7 cellular contexts compared by ENCODE assay signal in the genomic region with DNA sequence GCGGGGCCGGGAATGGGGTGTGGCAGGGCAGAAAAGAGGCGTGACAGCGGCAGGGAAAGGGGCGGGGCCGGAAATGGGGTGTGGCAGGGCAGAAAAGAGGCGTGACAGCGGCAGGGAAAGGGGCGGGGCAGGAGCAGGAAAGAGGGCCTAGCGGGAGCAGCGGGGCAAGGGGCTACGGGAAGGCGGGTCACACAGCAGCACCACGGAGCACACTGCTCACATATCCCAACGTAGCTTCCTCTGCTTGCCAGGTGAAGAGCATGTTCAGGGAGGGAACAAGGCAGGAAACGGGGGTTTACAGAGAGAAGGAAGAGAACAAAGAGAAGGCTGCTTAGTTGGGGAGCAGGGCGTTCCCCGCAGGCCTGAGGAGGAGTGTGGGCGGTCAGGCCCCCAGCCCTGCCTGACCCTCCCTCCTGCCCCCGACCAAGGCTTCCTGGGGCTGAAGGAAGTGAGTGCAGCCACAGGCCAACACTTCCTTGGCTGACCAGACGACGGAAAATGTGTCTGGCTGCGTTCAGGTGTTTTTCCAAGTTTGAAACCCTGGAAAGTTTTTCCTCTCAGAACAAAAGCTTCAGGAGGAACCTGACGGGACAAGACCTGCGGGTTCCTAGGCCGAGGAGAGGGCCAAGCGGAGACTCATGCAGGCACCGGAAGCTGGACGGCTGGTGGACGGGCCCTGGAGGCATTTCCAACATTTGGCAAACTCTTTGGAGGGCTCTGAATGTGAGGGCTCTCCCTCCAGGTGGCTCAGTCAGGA. TPM values are rescaled to one million over a fixed set of nuclear protein-coding genes. Genes with fewer than 3 reads are reported as not detected.
DNase-seq lines count a peak whose midpoint lies in the region; ATAC-seq and TF ChIP-seq lines count a peak whose summit lies in the region.

No MANE protein-coding gene starts in this region.

- H3K4me3 ChIP-seq in H7 (ENCODE audit: insufficient read depth, low read depth, low read length) (peak overlapping the region; percentile 21), choroid plexus epithelial cell (ENCODE audit: low read depth, low read length) (no peak overlapping the region)
- H3K4me3 ChIP-seq in naive thymus-derived CD4-positive, alpha-beta T cell (ENCODE audit: low read length), result no peak overlapping the region

- H3K27me3 Mint-ChIP-seq in naive thymus-derived CD4-positive, alpha-beta T cell, result no peaks in the 10 kb centered on the region

- H3K36me3 Mint-ChIP-seq in naive thymus-derived CD4-positive, alpha-beta T cell, result peaks cover 0 to 16% (median 0%) of the 10 kb centered on the region in 5 donors

- H3K4me1 ChIP-seq in naive thymus-derived CD4-positive, alpha-beta T cell (ENCODE audit: control insufficient read depth in 2 of 2, insufficient read depth in 2 of 2, low read length in 2 of 2), result peaks cover 11 to 21% of the 10 kb centered on the region in 2 donors

- H3K4me3 Mint-ChIP-seq in naive thymus-derived CD4-positive, alpha-beta T cell, result peak overlapping the region in 7 of 10 donors; percentile 12 to 77 (median 54)

- peak overlapping the region; percentile 32 to 90 (median 84) for H3K27ac Mint-ChIP-seq in naive thymus-derived CD4-positive, alpha-beta T cell

- no peaks in the 10 kb centered on the region for H3K9me3 Mint-ChIP-seq in naive thymus-derived CD4-positive, alpha-beta T cell

- CTCF ChIA-PET in naive thymus-derived CD4-positive, alpha-beta T cell (lab: Charles Lee), result no interaction called here

- intact Hi-C loops in naive thymus-derived CD4-positive, alpha-beta T cell (cut with micrococcal nuclease), result no loop called here

- peak overlapping the region; percentile 66 for H3K27ac ChIP-seq in naive thymus-derived CD4-positive, alpha-beta T cell (ENCODE audit: low read depth, low read length)

- peak; percentile 2 for ATAC-seq in naive thymus-derived CD4-positive, alpha-beta T cell

- H3K9me3 ChIP-seq in naive thymus-derived CD4-positive, alpha-beta T cell (ENCODE audit: control insufficient read depth in 2 of 3, low read length in 3 of 3), result no peaks in the 10 kb centered on the region

- H3K4me1 Mint-ChIP-seq in naive thymus-derived CD4-positive, alpha-beta T cell, result peaks cover 8 to 40% (median 24%) of the 10 kb centered on the region in 7 donors

- peaks cover 12% of the 10 kb centered on the region for H3K36me3 ChIP-seq in H7 (replicated peaks; ENCODE audit: control insufficient read depth, insufficient read depth, low read length)
- H3K36me3 ChIP-seq in naive thymus-derived CD4-positive, alpha-beta T cell (ENCODE audit: control insufficient read depth in 2 of 3, insufficient read depth in 3 of 3, low read length in 3 of 3), result peaks cover 0 to 62% (median 13%) of the 10 kb centered on the region in 3 experiments

- no peak for TF ChIP-seq CTCF in choroid plexus epithelial cell (conservative IDR thresholded peaks at IDR 0.05; ENCODE audit: low read depth, low read length)

- peak; percentile 98 for DNase-seq in H7
- DNase-seq in RKO (ENCODE audit: low spot score), result peak; percentile 47
- peak; percentile 70 for DNase-seq in choroid plexus epithelial cell (ENCODE audit: low read depth)
- peak in 6 of 9 donors; percentile 10 to 62 (median 26) for DNase-seq in naive thymus-derived CD4-positive, alpha-beta T cell
- no peak for DNase-seq in germinal center (ENCODE audit: low spot score)
- no peak for DNase-seq in NCI-H2081 treated with DMSO at 0.1 percent for 48 hours (lab: John Stamatoyannopoulos, UW)
- DNase-seq in NCI-H146 treated with DMSO at 0.1 percent for 48 hours (lab: John Stamatoyannopoulos, UW; ENCODE audit: unreplicated experiment), result no peak

- H3K27me3 ChIP-seq in H7 (ENCODE audit: control insufficient read depth, insufficient read depth, low read length), result no peaks in the 10 kb centered on the region
- no peaks in the 10 kb centered on the region for H3K27me3 ChIP-seq in naive thymus-derived CD4-positive, alpha-beta T cell (ENCODE audit: control insufficient read depth in 2 of 2, insufficient read depth in 2 of 2, low read length in 2 of 2)

- POLR2A ChIA-PET in naive thymus-derived CD4-positive, alpha-beta T cell (lab: Charles Lee), result interaction anchor here (0.6 to 2.1 kb wide), 3 partner anchors 14 to 86 kb away, joined by 3 to 9 read pairs (median 5); a partner anchor contains a TSS

RNA-seq across cellular contexts. Expression of a gene that starts 13.8 kb away (rescaled TPM):
- 21.8 and 26.6 TPM in 2 replicates for total RNA-seq in H7 (2014; rRNA removed; shearing (Covaris generic))
- 10 to 100 TPM; 42.0 to 49.0 (median 46.6) TPM for total RNA-seq in naive thymus-derived CD4-positive, alpha-beta T cell
- 10 to 100 TPM; 20.5 to 33.0 TPM for polyA plus RNA-seq in naive thymus-derived CD4-positive, alpha-beta T cell

RNA-seq across cellular contexts. Expression of a gene that starts 27.3 kb away (rescaled TPM):
- 13.3 and 15.5 TPM in 2 replicates for total RNA-seq in H7 (2014; rRNA removed; shearing (Covaris generic))
- 10 to 100 TPM; 17.7 to 29.8 (median 26.3) TPM for total RNA-seq in naive thymus-derived CD4-positive, alpha-beta T cell
- polyA plus RNA-seq in naive thymus-derived CD4-positive, alpha-beta T cell, result 1 to 10 TPM; 1.1 to 2.4 TPM

RNA-seq across cellular contexts. Expression of a gene that starts 37.0 kb away (rescaled TPM):
- total RNA-seq in H7 (2014; rRNA removed; shearing (Covaris generic)), result 3.8 and 5.7 TPM in 2 replicates
- total RNA-seq in naive thymus-derived CD4-positive, alpha-beta T cell, result 10 to 100 TPM; 10.2 to 37.8 (median 22.7) TPM
- polyA plus RNA-seq in naive thymus-derived CD4-positive, alpha-beta T cell, result 10 to 100 TPM; 11.5 to 14.2 TPM

RNA-seq across cellular contexts. Expression of a gene that starts 38.5 kb away (rescaled TPM):
- 70.8 and 75.3 TPM in 2 replicates for total RNA-seq in H7 (2014; rRNA removed; shearing (Covaris generic))
- 10 to 100 TPM; 71.2 to 95.8 (median 82.9) TPM for total RNA-seq in naive thymus-derived CD4-positive, alpha-beta T cell
- polyA plus RNA-seq in naive thymus-derived CD4-positive, alpha-beta T cell, result 100 to 1,000 TPM in 1 of 2 donors, 10 to 100 TPM in 1; 86.9 to 127 TPM

RNA-seq across cellular contexts. Expression of a gene that starts 47.5 kb away (rescaled TPM):
- total RNA-seq in H7 (2014; rRNA removed; shearing (Covaris generic)), result 29.2 and 30.8 TPM in 2 replicates
- 10 to 100 TPM; 35.5 to 56.8 (median 50.3) TPM for total RNA-seq in naive thymus-derived CD4-positive, alpha-beta T cell
- polyA plus RNA-seq in naive thymus-derived CD4-positive, alpha-beta T cell, result 1 to 10 TPM; 7.5 to 7.6 TPM

Comparison
In these comparisons a context has a peak if more than half of its experiments do, and no peak if none do; other contexts are left out.
1. DNase-seq: peak in H7 (single experiment), RKO (single experiment), choroid plexus epithelial cell (single experiment) and naive thymus-derived CD4-positive, alpha-beta T cell (6 of 9); none in germinal center (single experiment), NCI-H2081 treated with DMSO at 0.1 percent for 48 hours (single experiment) and NCI-H146 treated with DMSO at 0.1 percent for 48 hours (single experiment).